In genomic region chr20:46715292-46715756, GRCh38 we compare ENCODE assay signal across 10 cellular contexts. TPM values are rescaled to one million over a fixed set of nuclear protein-coding genes. Genes with fewer than 3 reads are reported as not detected.
A peak's percentile ranks its signal among the peaks of the same experiment; 100 is the strongest.
DNase-seq lines count a peak whose midpoint lies in the region; ATAC-seq and TF ChIP-seq lines count a peak whose summit lies in the region.
"Had no signal": no experiment of that assay in that cellular context is flagged by ENCODE, and none has a peak within 500 bp of the region (broad histone marks: within the 10 kb centered on the region; RNA-seq: fewer than 3 reads in every experiment).

No MANE protein-coding gene starts in this region.

- H3K4me3 ChIP-seq in fibroblast of villous mesenchyme (ENCODE audit: low read depth, low read length) (no peak overlapping the region), retinal pigment epithelial cell (ENCODE audit: low read length) (no peak overlapping the region)

- H3K4me3 Mint-ChIP-seq in activated CD8-positive, alpha-beta memory T cell treated with anti-CD3 and anti-CD28 coated beads, Interleukin-2, amount 10 ng/mL, durations not matched to agents 7 days and 5 days: no peak overlapping the region
- H3K4me3 Mint-ChIP-seq in activated T-cell treated with anti-CD3 and anti-CD28 coated beads, Interleukin-2, amount 50 U/mL, for 4 hours: no peak overlapping the region
- H3K4me3 Mint-ChIP-seq: T-helper 1 cell treated with Interleukin-12 subunit alpha and Interleukin-12 subunit beta and Interleukin-4 antibody, amounts not matched to agents 30 μg/mL and 1 μg/mL, for 36 hours had no signal

- no peaks in the 10 kb centered on the region for H3K36me3 Mint-ChIP-seq in activated CD8-positive, alpha-beta memory T cell treated with anti-CD3 and anti-CD28 coated beads, Interleukin-2, amount 10 ng/mL, durations not matched to agents 7 days and 5 days
- H3K36me3 Mint-ChIP-seq in activated T-cell treated with anti-CD3 and anti-CD28 coated beads, Interleukin-2, amount 50 U/mL, for 4 hours (ENCODE audit: insufficient read depth): peaks cover 1% of the 10 kb centered on the region

- no peaks in the 10 kb centered on the region for H3K4me1 Mint-ChIP-seq in activated CD8-positive, alpha-beta memory T cell treated with anti-CD3 and anti-CD28 coated beads, Interleukin-2, amount 10 ng/mL, durations not matched to agents 7 days and 5 days
- peaks cover under 1% of the 10 kb centered on the region for H3K4me1 Mint-ChIP-seq in activated T-cell treated with anti-CD3 and anti-CD28 coated beads, Interleukin-2, amount 50 U/mL, for 4 hours (ENCODE audit: low read depth)

- no peak overlapping the region for H3K27ac Mint-ChIP-seq in activated CD8-positive, alpha-beta memory T cell treated with anti-CD3 and anti-CD28 coated beads, Interleukin-2, amount 10 ng/mL, durations not matched to agents 7 days and 5 days
- H3K27ac Mint-ChIP-seq: T-helper 1 cell treated with Interleukin-12 subunit alpha and Interleukin-12 subunit beta and Interleukin-4 antibody, amounts not matched to agents 30 μg/mL and 1 μg/mL, for 36 hours had no signal

- peaks cover 3% of the 10 kb centered on the region for H3K9me3 Mint-ChIP-seq in activated CD8-positive, alpha-beta memory T cell treated with anti-CD3 and anti-CD28 coated beads, Interleukin-2, amount 10 ng/mL, durations not matched to agents 7 days and 5 days (ENCODE audit: low read depth)
- H3K9me3 Mint-ChIP-seq in activated T-cell treated with anti-CD3 and anti-CD28 coated beads, Interleukin-2, amount 50 U/mL, for 4 hours: peaks cover 3% of the 10 kb centered on the region

- H3K27me3 Mint-ChIP-seq in activated CD8-positive, alpha-beta memory T cell treated with anti-CD3 and anti-CD28 coated beads, Interleukin-2, amount 10 ng/mL, durations not matched to agents 7 days and 5 days: peaks cover 20% of the 10 kb centered on the region
- H3K27me3 Mint-ChIP-seq in activated T-cell treated with anti-CD3 and anti-CD28 coated beads, Interleukin-2, amount 50 U/mL, for 4 hours (ENCODE audit: low read depth): peaks cover 49% of the 10 kb centered on the region

- DNase-seq in ELR (ENCODE audit: low read depth) (peak; percentile 73), SK-MEL-5 (ENCODE audit: low read depth, low spot score) (peak; percentile 43), fibroblast of villous mesenchyme (ENCODE audit: low read depth) (peak; percentile 96), retinal pigment epithelial cell (ENCODE audit: low read depth) (no peak), SIG-M5 treated with dmso at 0.1 percent for 504 hours (lab: John Stamatoyannopoulos, UW; ENCODE audit: unreplicated experiment) (no peak), UCSD-AML1 (lab: John Stamatoyannopoulos, UW; ENCODE audit: unreplicated experiment) (no peak)
- no peak for DNase-seq in activated CD8-positive, alpha-beta memory T cell treated with anti-CD3 and anti-CD28 coated beads, Interleukin-2, amount 10 ng/mL, durations not matched to agents 7 days and 5 days
- DNase-seq in activated T-cell treated with anti-CD3 and anti-CD28 coated beads, Interleukin-2, amount 50 U/mL, for 4 hours: no peak
- DNase-seq: NCI-H187 treated with DMSO at 0.1 percent for 48 hours had no signal

- no peak for ATAC-seq in activated CD8-positive, alpha-beta memory T cell treated with anti-CD3 and anti-CD28 coated beads, Interleukin-2, amount 10 ng/mL, durations not matched to agents 7 days and 5 days
- ATAC-seq in activated T-cell treated with anti-CD3 and anti-CD28 coated beads, Interleukin-2, amount 50 U/mL, for 4 hours: no peak

- peak; percentile 41 for TF ChIP-seq CTCF in fibroblast of villous mesenchyme (IDR thresholded peaks at IDR 0.05; ENCODE audit: insufficient read depth, low read depth, low read length)
- TF ChIP-seq CTCF in retinal pigment epithelial cell (conservative IDR thresholded peaks at IDR 0.05; ENCODE audit: low read depth, low read length): peak; percentile 6

- in situ Hi-C loops in SK-MEL-5 (cut with HindIII; ENCODE audit: low pct_unique_long_range_greater_than_20kb, low sequenced_read_pairs): no loop called here

- CTCF ChIA-PET in activated CD8-positive, alpha-beta memory T cell treated with anti-CD3 and anti-CD28 coated beads, Interleukin-2, amount 10 ng/mL, durations not matched to agents 7 days and 5 days (lab: Charles Lee): no interaction called here

RNA-seq across cellular contexts. Expression of gene SLC2A10, which starts 5.9 kb away (rescaled TPM):
- total RNA-seq in SK-MEL-5 (2014; rRNA removed; shearing (Covaris generic)): 8.5 and 8.8 TPM in 2 replicates
- 6.4 and 7.0 TPM in 2 replicates for polyA plus RNA-seq in SK-MEL-5 (2015; cell fraction: cytosol; rRNA removed)
- 4.4 and 9.0 TPM in 2 replicates for polyA plus RNA-seq in SK-MEL-5 (2015; cell fraction: nucleus; rRNA removed)
- 45.4 and 52.7 TPM in 2 replicates for total RNA-seq in fibroblast of villous mesenchyme
- not detected for total RNA-seq in activated CD8-positive, alpha-beta memory T cell treated with anti-CD3 and anti-CD28 coated beads, Interleukin-2, amount 10 ng/mL, durations not matched to agents 7 days and 5 days
- total RNA-seq in activated T-cell treated with anti-CD3 and anti-CD28 coated beads, Interleukin-2, amount 50 U/mL, for 4 hours: not detected

RNA-seq across cellular contexts. Expression of gene TP53RK, which starts 26.1 kb away (rescaled TPM):
- 52.9 and 56.6 TPM in 2 replicates for total RNA-seq in SK-MEL-5 (2014; rRNA removed; shearing (Covaris generic))
- polyA plus RNA-seq in SK-MEL-5 (2015; cell fraction: cytosol; rRNA removed): 23.4 and 28.1 TPM in 2 replicates
- polyA plus RNA-seq in SK-MEL-5 (2015; cell fraction: nucleus; rRNA removed): 13.2 and 14.5 TPM in 2 replicates
- total RNA-seq in fibroblast of villous mesenchyme: 23.2 and 26.3 TPM in 2 replicates
- 10 to 100 TPM; 14.8 to 20.9 TPM for total RNA-seq in activated CD8-positive, alpha-beta memory T cell treated with anti-CD3 and anti-CD28 coated beads, Interleukin-2, amount 10 ng/mL, durations not matched to agents 7 days and 5 days
- 10 to 100 TPM; 12.9 to 14.1 (median 14.1) TPM for total RNA-seq in activated T-cell treated with anti-CD3 and anti-CD28 coated beads, Interleukin-2, amount 50 U/mL, for 4 hours

Comparison
In these comparisons a context has a peak if more than half of its experiments do, and no peak if none do; other contexts are left out.
1. DNase-seq: peak in ELR (single experiment), SK-MEL-5 (single experiment) and fibroblast of villous mesenchyme (single experiment); none in retinal pigment epithelial cell (single experiment), activated CD8-positive, alpha-beta memory T cell treated with anti-CD3 and anti-CD28 coated beads, Interleukin-2, amount 10 ng/mL, durations not matched to agents 7 days and 5 days (single experiment), SIG-M5 treated with dmso at 0.1 percent for 504 hours (single experiment), activated T-cell treated with anti-CD3 and anti-CD28 coated beads, Interleukin-2, amount 50 U/mL, for 4 hours (single experiment) and UCSD-AML1 (single experiment).